ENCODE assay signal across 15 cellular contexts in genomic region chr3:17775073-17775472, GRCh38. TPM values are rescaled to one million over a fixed set of nuclear protein-coding genes. Genes with fewer than 3 reads are reported as not detected.
A peak's percentile ranks its signal among the peaks of the same experiment; 100 is the strongest.
DNase-seq lines count a peak whose midpoint lies in the region; ATAC-seq and TF ChIP-seq lines count a peak whose summit lies in the region.
"Had no signal": no experiment of that assay in that cellular context is flagged by ENCODE, and none has a peak within 500 bp of the region (broad histone marks: within the 10 kb centered on the region; RNA-seq: fewer than 3 reads in every experiment).

No MANE protein-coding gene starts in this region.

- no peak overlapping the region for H3K9ac ChIP-seq in mesendoderm (ENCODE audit: low read length)

- intact Hi-C loops in CD4-positive, alpha-beta T cell (cut with DNase I, micrococcal nuclease), result no loop called here

- H3K4me3 ChIP-seq in mesendoderm (ENCODE audit: low read length) (no peak overlapping the region), right atrium auricular region (no peak overlapping the region)
- H3K4me3 ChIP-seq: lower lobe of right lung, tibial artery had no signal

- no peak overlapping the region for H2BK5ac ChIP-seq in mesendoderm (ENCODE audit: low read length)

- H3K4me1 Mint-ChIP-seq in CD4-positive, alpha-beta T cell (ENCODE audit: low read depth), result peaks cover 26% of the 10 kb centered on the region
- peaks cover 20% of the 10 kb centered on the region for H3K4me1 Mint-ChIP-seq in activated T-cell treated with anti-CD3 and anti-CD28 coated beads, Interleukin-2, amount 50 U/mL, for 4 hours (ENCODE audit: low read depth)
- H3K4me1 Mint-ChIP-seq: nephron had no signal

- H3K4me1 ChIP-seq in mesendoderm (ENCODE audit: control insufficient read depth, low read depth, low read length), result no peaks in the 10 kb centered on the region
- no peaks in the 10 kb centered on the region for H3K4me1 ChIP-seq in right atrium auricular region
- H3K4me1 ChIP-seq: lower lobe of right lung, tibial artery had no signal

- H3K27me3 ChIP-seq in CD4-positive, alpha-beta T cell (ENCODE audit: control insufficient read depth, insufficient read depth, low read length), result no peaks in the 10 kb centered on the region
- no peaks in the 10 kb centered on the region for H3K27me3 ChIP-seq in mesendoderm (ENCODE audit: insufficient read depth, low read length, poor library complexity)
- H3K27me3 ChIP-seq in right atrium auricular region, result no peaks in the 10 kb centered on the region
- H3K27me3 ChIP-seq: tibial artery had no signal

- WGBS in mesendoderm (ENCODE audit: extremely low coverage, insufficient coverage, low lambda C conversion rate), result no CpG with 5 or more reads among the region's 8 CpGs

- H2BK120ac ChIP-seq in mesendoderm (ENCODE audit: low read depth, low read length), result no peak overlapping the region

- no peak overlapping the region for H3K56ac ChIP-seq in mesendoderm (ENCODE audit: low read length)

- no peak overlapping the region for H4K8ac ChIP-seq in mesendoderm (ENCODE audit: low read depth, low read length)

- no peaks in the 10 kb centered on the region for H3K79me2 ChIP-seq in mesendoderm (ENCODE audit: control insufficient read depth, insufficient read depth, low read length)

- no peak overlapping the region for H2AK5ac ChIP-seq in mesendoderm (ENCODE audit: low read length)

- H2BK15ac ChIP-seq in mesendoderm (replicated peaks; ENCODE audit: low read depth), result peak overlapping the region; percentile 45

- H3K27ac Mint-ChIP-seq in CD4-positive, alpha-beta T cell, result no peak overlapping the region
- H3K27ac Mint-ChIP-seq: H9, nephron had no signal

- CTCF ChIA-PET in CD4-positive, alpha-beta T cell (lab: Charles Lee), result no interaction called here

- ATAC-seq in CD4-positive, alpha-beta T cell (ENCODE audit: poor library complexity), result no peak
- ATAC-seq in activated T-cell treated with anti-CD3 and anti-CD28 coated beads, Interleukin-2, amount 50 U/mL, for 4 hours, result peak; percentile 18 to 20
- ATAC-seq in HG03039 (IDR thresholded peaks at IDR 0.05; ENCODE audit: unreplicated experiment), result no peak
- ATAC-seq: lower lobe of right lung had no signal

- POLR2A ChIA-PET in CD4-positive, alpha-beta T cell (lab: Charles Lee), result interaction anchor here (2.1 kb wide), 1 partner anchor 33 kb away, joined by 11 read pairs; the partner anchor contains the start of gene TBC1D5

- H3K23ac ChIP-seq in mesendoderm (ENCODE audit: low read length), result no peak overlapping the region

- no peak overlapping the region for H3K18ac ChIP-seq in mesendoderm (ENCODE audit: low read length)

- H3K4me2 ChIP-seq in mesendoderm (ENCODE audit: low read length), result no peak overlapping the region

- no peaks in the 10 kb centered on the region for H3K36me3 Mint-ChIP-seq in CD4-positive, alpha-beta T cell (ENCODE audit: low read depth)
- no peaks in the 10 kb centered on the region for H3K36me3 Mint-ChIP-seq in activated T-cell treated with anti-CD3 and anti-CD28 coated beads, Interleukin-2, amount 50 U/mL, for 4 hours (ENCODE audit: insufficient read depth)

- H4K5ac ChIP-seq in mesendoderm (ENCODE audit: low read length), result no peak overlapping the region

- peaks cover 19% of the 10 kb centered on the region for H3K27me3 Mint-ChIP-seq in CD4-positive, alpha-beta T cell
- peaks cover 7% of the 10 kb centered on the region for H3K27me3 Mint-ChIP-seq in activated T-cell treated with anti-CD3 and anti-CD28 coated beads, Interleukin-2, amount 50 U/mL, for 4 hours (ENCODE audit: low read depth)

- no peak overlapping the region for H3K4ac ChIP-seq in mesendoderm (ENCODE audit: low read depth, low read length)

- no peak for DNase-seq in CD4-positive, alpha-beta T cell
- DNase-seq in activated T-cell treated with anti-CD3 and anti-CD28 coated beads, Interleukin-2, amount 50 U/mL, for 4 hours, result no peak
- DNase-seq in mesendoderm (no peak), COLO668 (lab: John Stamatoyannopoulos, UW; ENCODE audit: unreplicated experiment) (no peak), right atrium auricular region (ENCODE audit: low spot score) (no peak)
- DNase-seq: AML-193, DMS 273 treated with DMSO at 0.1 percent for 48 hours, H9, head of caudate nucleus, lower lobe of right lung, NCI-H1930, tibial artery had no signal

- H3K9me3 ChIP-seq in CD4-positive, alpha-beta T cell (ENCODE audit: control insufficient read depth, low read length), result no peaks in the 10 kb centered on the region
- peaks cover 6% of the 10 kb centered on the region for H3K9me3 ChIP-seq in KOPT-K1 (ENCODE audit: insufficient read depth, low read length, poor library complexity, severe bottlenecking)
- no peaks in the 10 kb centered on the region for H3K9me3 ChIP-seq in right atrium auricular region
- H3K9me3 ChIP-seq: lower lobe of right lung, tibial artery had no signal

- H3K4me3 Mint-ChIP-seq in CD4-positive, alpha-beta T cell, result peak overlapping the region; percentile 54
- peak overlapping the region; percentile 63 for H3K4me3 Mint-ChIP-seq in activated T-cell treated with anti-CD3 and anti-CD28 coated beads, Interleukin-2, amount 50 U/mL, for 4 hours
- H3K4me3 Mint-ChIP-seq: H9, nephron had no signal

- no peaks in the 10 kb centered on the region for H3K36me3 ChIP-seq in KOPT-K1 (ENCODE audit: insufficient read depth, low read length)
- no peaks in the 10 kb centered on the region for H3K36me3 ChIP-seq in mesendoderm (ENCODE audit: control insufficient read depth, insufficient read depth, low read length)
- no peaks in the 10 kb centered on the region for H3K36me3 ChIP-seq in right atrium auricular region
- H3K36me3 ChIP-seq: lower lobe of right lung, tibial artery had no signal

- TF ChIP-seq CTCF in CD4-positive, alpha-beta T cell (IDR thresholded peaks at IDR 0.05), result no peak
- TF ChIP-seq CTCF in right atrium auricular region (IDR thresholded peaks at IDR 0.05), result no peak

- no peaks in the 10 kb centered on the region for H3K9me3 Mint-ChIP-seq in CD4-positive, alpha-beta T cell
- no peaks in the 10 kb centered on the region for H3K9me3 Mint-ChIP-seq in activated T-cell treated with anti-CD3 and anti-CD28 coated beads, Interleukin-2, amount 50 U/mL, for 4 hours
- H3K9me3 Mint-ChIP-seq: H9, nephron had no signal

- H3K79me1 ChIP-seq in mesendoderm (ENCODE audit: low read length), result no peaks in the 10 kb centered on the region

- no peak overlapping the region for H3K27ac ChIP-seq in CD4-positive, alpha-beta T cell (ENCODE audit: low read depth, low read length)
- peak overlapping the region; percentile 18 for H3K27ac ChIP-seq in KOPT-K1 (ENCODE audit: low read depth, low read length, poor library complexity, severe bottlenecking)
- no peak overlapping the region for H3K27ac ChIP-seq in mesendoderm (ENCODE audit: low read depth, low read length)
- no peak overlapping the region for H3K27ac ChIP-seq in right atrium auricular region
- H3K27ac ChIP-seq: lower lobe of right lung, tibial artery had no signal

RNA-seq across cellular contexts. Expression of gene TBC1D5, which starts 32.6 kb away (rescaled TPM):
- total RNA-seq in CD4-positive, alpha-beta T cell, result 10 to 100 TPM; 32.6 to 34.1 TPM
- total RNA-seq in activated T-cell treated with anti-CD3 and anti-CD28 coated beads, Interleukin-2, amount 50 U/mL, for 4 hours, result 10 to 100 TPM; 22.4 to 25.3 (median 25.2) TPM
- polyA plus RNA-seq in mesendoderm (2013, experiment 1 of 2), result 13.6 TPM
- 14.7 TPM for polyA plus RNA-seq in mesendoderm (2013, experiment 2 of 2)
- 10 to 100 TPM; 35.2 to 40.2 TPM for total RNA-seq in right atrium auricular region

Comparison
In these comparisons a context has a peak if more than half of its experiments do, and no peak if none do; other contexts are left out.
1. ATAC-seq: peak in activated T-cell treated with anti-CD3 and anti-CD28 coated beads, Interleukin-2, amount 50 U/mL, for 4 hours (2 of 2); none in CD4-positive, alpha-beta T cell (single experiment) and HG03039 (single experiment).